9 cellular contexts compared by ENCODE assay signal in genomic region chr19:18002347-18002850, GRCh38. TPM values are rescaled to one million over a fixed set of nuclear protein-coding genes. Genes with fewer than 3 reads are reported as not detected.
DNase-seq lines count a peak whose midpoint lies in the region; ATAC-seq, FAIRE-seq and TF ChIP-seq lines count a peak whose summit lies in the region.
"Had no signal": no experiment of that assay in that cellular context is flagged by ENCODE, and none has a peak within 500 bp of the region (broad histone marks: within the 10 kb centered on the region; RNA-seq: fewer than 3 reads in every experiment).

No MANE protein-coding gene starts in this region.

- ATAC-seq in HG03521 (IDR thresholded peaks at IDR 0.05; ENCODE audit: unreplicated experiment) = no peak
- ATAC-seq in GM18907 (IDR thresholded peaks at IDR 0.05; ENCODE audit: unreplicated experiment) = no peak
- ATAC-seq in HG02981 (IDR thresholded peaks at IDR 0.05; ENCODE audit: unreplicated experiment) = no peak

- no peak for FAIRE-seq in GM19239 (lab: Jason Lieb, UNC)

- H3K4me2 ChIP-seq in skeletal muscle satellite cell (ENCODE audit: low read length) = peak overlapping the region; percentile 89

- H3K9me3 ChIP-seq in SK-N-MC (ENCODE audit: low read depth, low read length) = no peaks in the 10 kb centered on the region
- no peaks in the 10 kb centered on the region for H3K9me3 ChIP-seq in esophagus muscularis mucosa
- H3K9me3 ChIP-seq in skeletal muscle satellite cell (replicated peaks; ENCODE audit: low read length) = no peaks in the 10 kb centered on the region

- DNase-seq in GM19239 (ENCODE audit: insufficient read length, low spot score) (peak; percentile 37), SK-N-MC (ENCODE audit: low read depth, low spot score) (no peak), esophagus muscularis mucosa (ENCODE audit: extremely low spot score) (no peak), putamen (ENCODE audit: low spot score) (no peak)
- DNase-seq: T1000 had no signal

- H3K9ac ChIP-seq in SK-N-MC (ENCODE audit: insufficient read length) (no peak overlapping the region), skeletal muscle satellite cell (ENCODE audit: low read depth, low read length) (peak overlapping the region; percentile 88)

- intact Hi-C loops in esophagus muscularis mucosa (cut with DNase I) = loop anchor here (10.0 kb wide), 1 partner anchor 152 kb away; the partner anchor contains the start of gene PIK3R2

- H3K27ac ChIP-seq in SK-N-MC (no peak overlapping the region), esophagus muscularis mucosa (replicated peaks in 1 of 4) (peak overlapping the region; percentile 87 to 89 (median 88))

- H3K27me3 ChIP-seq in esophagus muscularis mucosa (no peaks in the 10 kb centered on the region), skeletal muscle satellite cell (ENCODE audit: control insufficient read depth, insufficient read depth, low read length) (no peaks in the 10 kb centered on the region)

- H3K4me3 ChIP-seq in SK-N-MC (0 out of 2 replicates have a peak overlapping the region, but pooled peaks have one; percentile 89), esophagus muscularis mucosa (peak overlapping the region; percentile 69 to 88 (median 83)), skeletal muscle satellite cell (ENCODE audit: low read length) (peak overlapping the region; percentile 83)

- H3K36me3 ChIP-seq in SK-N-MC (ENCODE audit: insufficient read depth, low read length) = peaks cover 5% of the 10 kb centered on the region; the same call in 1 of the 2 replicates
- H3K36me3 ChIP-seq in esophagus muscularis mucosa = peaks cover 0 to 10% (median 1%) of the 10 kb centered on the region in 4 donors
- H3K36me3 ChIP-seq in skeletal muscle satellite cell (ENCODE audit: insufficient read depth, low read length) = peaks cover 5% of the 10 kb centered on the region

- WGBS in esophagus muscularis mucosa = 73% methylated on average over 26 of the region's 27 CpGs

- TF ChIP-seq CTCF in esophagus muscularis mucosa (IDR thresholded peaks at IDR 0.05) = no peak

- no peak for TF ChIP-seq EP300 in esophagus muscularis mucosa (IDR thresholded peaks at IDR 0.05)

- H3K4me1 ChIP-seq in esophagus muscularis mucosa = peaks cover 16 to 40% (median 34%) of the 10 kb centered on the region in 4 donors
- peaks cover 40% of the 10 kb centered on the region for H3K4me1 ChIP-seq in skeletal muscle satellite cell (ENCODE audit: control insufficient read depth, insufficient read depth, low read length)

- TF ChIP-seq POLR2A in esophagus muscularis mucosa (IDR thresholded peaks at IDR 0.05; ENCODE audit: low read depth) = no peak

RNA-seq across cellular contexts. Expression of gene ARRDC2, which starts 5.6 kb away (rescaled TPM):
- 10 to 100 TPM; 30.6 to 69.2 (median 62.5) TPM for total RNA-seq in esophagus muscularis mucosa
- total RNA-seq in skeletal muscle satellite cell (2012; rRNA removed) = 12.7 and 15.2 TPM in 2 replicates

RNA-seq across cellular contexts. Expression of gene KCNN1, which starts 35.5 kb away (rescaled TPM):
- under 1 TPM in 2 of 4 donors, not detected in 2; 0.17 to 0.23 TPM for total RNA-seq in esophagus muscularis mucosa
- 0.44 TPM in 1 of 2 replicates, not detected in the other for total RNA-seq in skeletal muscle satellite cell (2012; rRNA removed)
